ENCODE assay signal across 11 cellular contexts in the genomic region with DNA sequence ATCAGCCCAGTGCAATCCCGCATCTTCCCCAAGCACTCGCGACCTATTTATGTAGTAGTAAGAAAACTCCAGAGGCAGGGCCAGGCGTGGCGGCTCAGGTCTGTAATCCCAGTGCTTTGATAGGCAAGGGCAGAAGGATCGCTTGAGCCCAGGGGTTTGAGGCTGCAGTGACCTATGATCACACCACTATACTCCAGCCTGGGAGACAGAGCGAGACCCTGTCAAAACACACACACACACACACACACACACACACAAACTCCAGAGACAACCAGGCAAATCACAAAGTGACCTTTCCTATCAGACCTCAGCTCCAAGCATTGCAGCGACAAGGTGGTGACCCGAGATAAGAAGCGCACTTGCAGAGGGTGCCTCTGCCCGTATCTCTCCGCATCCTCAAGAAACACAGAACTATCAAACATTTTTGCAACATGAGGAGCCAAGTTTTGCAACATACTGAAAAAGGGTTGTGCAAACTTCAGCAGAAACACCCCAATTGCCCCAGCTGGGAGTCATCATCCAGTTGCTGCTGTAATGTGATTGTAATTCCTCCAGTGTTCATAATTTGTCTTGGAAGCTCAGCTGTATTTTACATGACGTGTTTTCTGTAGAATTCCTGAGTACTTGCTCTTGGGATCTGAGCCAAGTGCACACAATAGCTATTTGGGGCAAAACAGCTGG. TPM values are rescaled to one million over a fixed set of nuclear protein-coding genes. Genes with fewer than 3 reads are reported as not detected.
A peak's percentile ranks its signal among the peaks of the same experiment; 100 is the strongest.
DNase-seq lines count a peak whose midpoint lies in the region; ATAC-seq and TF ChIP-seq lines count a peak whose summit lies in the region.
"Had no signal": no experiment of that assay in that cellular context is flagged by ENCODE, and none has a peak within 500 bp of the region (broad histone marks: within the 10 kb centered on the region; RNA-seq: fewer than 3 reads in every experiment).

No MANE protein-coding gene starts in this region.

- H3K4me3 Mint-ChIP-seq in memory B cell, result no peak overlapping the region
- H3K4me3 Mint-ChIP-seq in activated CD8-positive, alpha-beta memory T cell treated with anti-CD3 and anti-CD28 coated beads, Interleukin-2, amount 10 ng/mL, durations not matched to agents 7 days and 5 days, result no peak overlapping the region

- H3K27me3 Mint-ChIP-seq in memory B cell, result no peaks in the 10 kb centered on the region
- H3K27me3 Mint-ChIP-seq in activated CD8-positive, alpha-beta memory T cell treated with anti-CD3 and anti-CD28 coated beads, Interleukin-2, amount 10 ng/mL, durations not matched to agents 7 days and 5 days, result peaks cover 38% of the 10 kb centered on the region

- H3K27ac Mint-ChIP-seq in memory B cell, result peak overlapping the region; percentile 83
- no peak overlapping the region for H3K27ac Mint-ChIP-seq in activated CD8-positive, alpha-beta memory T cell treated with anti-CD3 and anti-CD28 coated beads, Interleukin-2, amount 10 ng/mL, durations not matched to agents 7 days and 5 days

- TF ChIP-seq CTCF in cardiac fibroblast (IDR thresholded peaks at IDR 0.05; ENCODE audit: low read depth, low read length), result no peak

- no peaks in the 10 kb centered on the region for H3K36me3 ChIP-seq in aorta (ENCODE audit: control insufficient read depth in 1 of 2, insufficient read depth in 2 of 2, low read length in 1 of 2)
- H3K36me3 ChIP-seq: HAP-1 had no signal

- WGBS in aorta, 2 donors, result 13% methylated on average over 13 of the region's 13 CpGs

- in situ Hi-C loops in ACHN (cut with HindIII; ENCODE audit: low pct_ligation_motif_present, low pct_unique_long_range_greater_than_20kb, low sequenced_read_pairs), result no loop called here

- CTCF ChIA-PET in activated CD8-positive, alpha-beta memory T cell treated with anti-CD3 and anti-CD28 coated beads, Interleukin-2, amount 10 ng/mL, durations not matched to agents 7 days and 5 days (lab: Charles Lee), result interaction anchor here (1.9 kb wide), 1 partner anchor 61 kb away, joined by 4 read pairs; no protein-coding TSS in a partner anchor

- DNase-seq in NCI-H1105 treated with DMSO at 0.1 percent for 48 hours (lab: John Stamatoyannopoulos, UW) (peak; percentile 6), NCI-H1105 (lab: John Stamatoyannopoulos, UW) (no peak), cardiac fibroblast (ENCODE audit: low read depth in 2 of 2) (peak; percentile 99), memory B cell (ENCODE audit: low spot score in 2 of 2) (no peak), aorta (peak in 1 of 2 donors; percentile 75), ACHN (no peak)
- DNase-seq in activated CD4-positive, CD25-positive, alpha-beta regulatory T cell treated with anti-CD3 and anti-CD28 coated beads, Interleukin-2, amount 50 U/mL, for 72 hours, result no peak
- DNase-seq in activated CD8-positive, alpha-beta memory T cell treated with anti-CD3 and anti-CD28 coated beads, Interleukin-2, amount 10 ng/mL, durations not matched to agents 7 days and 5 days, result no peak
- DNase-seq: SW 1271 had no signal

- H3K9me3 Mint-ChIP-seq in memory B cell, result peaks cover 2% of the 10 kb centered on the region
- no peaks in the 10 kb centered on the region for H3K9me3 Mint-ChIP-seq in activated CD8-positive, alpha-beta memory T cell treated with anti-CD3 and anti-CD28 coated beads, Interleukin-2, amount 10 ng/mL, durations not matched to agents 7 days and 5 days (ENCODE audit: low read depth)

- peaks cover 0 to 2% of the 10 kb centered on the region in 2 donors for H3K4me1 ChIP-seq in aorta (ENCODE audit: control insufficient read depth in 1 of 2, insufficient read depth in 2 of 2, low read length in 2 of 2)
- H3K4me1 ChIP-seq: HAP-1 had no signal

- no peaks in the 10 kb centered on the region for H3K27me3 ChIP-seq in aorta (ENCODE audit: control insufficient read depth in 1 of 2, insufficient read depth in 2 of 2, low read length in 1 of 2)

- peaks cover 19% of the 10 kb centered on the region for H3K4me1 Mint-ChIP-seq in memory B cell
- H3K4me1 Mint-ChIP-seq in activated CD8-positive, alpha-beta memory T cell treated with anti-CD3 and anti-CD28 coated beads, Interleukin-2, amount 10 ng/mL, durations not matched to agents 7 days and 5 days, result peaks cover 12% of the 10 kb centered on the region

- H3K36me3 Mint-ChIP-seq in memory B cell, result peaks cover 4% of the 10 kb centered on the region
- no peaks in the 10 kb centered on the region for H3K36me3 Mint-ChIP-seq in activated CD8-positive, alpha-beta memory T cell treated with anti-CD3 and anti-CD28 coated beads, Interleukin-2, amount 10 ng/mL, durations not matched to agents 7 days and 5 days

- intact Hi-C loops in aorta (cut with DNase I), result no loop called here

- H3K4me3 ChIP-seq in cardiac fibroblast (replicated peaks in 1 of 2; ENCODE audit: low read depth in 2 of 2, low read length in 2 of 2), result no peak overlapping the region
- H3K4me3 ChIP-seq in aorta (ENCODE audit: low read length in 2 of 2), result no peak overlapping the region
- H3K4me3 ChIP-seq: HAP-1 had no signal

- H3K9me3 ChIP-seq in aorta (ENCODE audit: control insufficient read depth, low read length), result no peaks in the 10 kb centered on the region
- H3K9me3 ChIP-seq: HAP-1 had no signal

- peak overlapping the region; percentile 22 to 98 for H3K27ac ChIP-seq in aorta (ENCODE audit: low read depth in 1 of 2, low read length in 2 of 2)
- H3K27ac ChIP-seq: 22Rv1 had no signal

- no peak for ATAC-seq in memory B cell (ENCODE audit: low read depth)
- peak; percentile 90 for ATAC-seq in aorta (ENCODE audit: low FRiP score)
- ATAC-seq in activated CD8-positive, alpha-beta memory T cell treated with anti-CD3 and anti-CD28 coated beads, Interleukin-2, amount 10 ng/mL, durations not matched to agents 7 days and 5 days, result no peak

RNA-seq across cellular contexts. Expression of a gene that starts 8.7 kb away (rescaled TPM):
- 100 to 1,000 TPM in 1 of 2 donors, 10 to 100 TPM in 1; 98.9 to 223 TPM for total RNA-seq in aorta
- polyA plus RNA-seq in aorta, result 10 to 100 TPM in 1 of 2 donors, 1 to 10 TPM in 1; 4.8 to 12.4 TPM
- total RNA-seq in activated CD8-positive, alpha-beta memory T cell treated with anti-CD3 and anti-CD28 coated beads, Interleukin-2, amount 10 ng/mL, durations not matched to agents 7 days and 5 days, result 100 to 1,000 TPM in 1 of 2 experiments, 10 to 100 TPM in 1; 62.1 to 124 TPM

Comparison
In these comparisons a context has a peak if more than half of its experiments do, and no peak if none do; other contexts are left out.
1. DNase-seq: peak in NCI-H1105 treated with DMSO at 0.1 percent for 48 hours (single experiment) and cardiac fibroblast (2 of 2); none in NCI-H1105 (single experiment), memory B cell (0 of 2), ACHN (single experiment), activated CD4-positive, CD25-positive, alpha-beta regulatory T cell treated with anti-CD3 and anti-CD28 coated beads, Interleukin-2, amount 50 U/mL, for 72 hours (single experiment) and activated CD8-positive, alpha-beta memory T cell treated with anti-CD3 and anti-CD28 coated beads, Interleukin-2, amount 10 ng/mL, durations not matched to agents 7 days and 5 days (single experiment).